In genomic region chr6:116244284-116244683, GRCh38 we compare ENCODE assay signal across 1 cellular context.
TF ChIP-seq lines count a peak whose summit lies in the region.

No MANE protein-coding gene starts in this region.

TF ChIP-seq in GM23338, 12 proteins besides CTCF, POLR2A, EP300 and RAD21 (continued from another document):
- TF ChIP-seq ZNF462 (CRISPR knock-in tag; IDR thresholded peaks at IDR 0.05) = no peak
- no peak for TF ChIP-seq ZNF114 (CRISPR knock-in tag; IDR thresholded peaks at IDR 0.05)
- TF ChIP-seq NANOG (IDR thresholded peaks at IDR 0.05; ENCODE audit: borderline replicate concordance) = no peak
- TF ChIP-seq POLR2AphosphoS5 (IDR thresholded peaks at IDR 0.05; ENCODE audit: low read depth) = no peak
- no peak for TF ChIP-seq EZH2phosphoT487 (IDR thresholded peaks at IDR 0.05; ENCODE audit: unreplicated experiment)
- no peak for TF ChIP-seq JUNB (IDR thresholded peaks at IDR 0.05; ENCODE audit: unreplicated experiment)
- TF ChIP-seq STAT1 (IDR thresholded peaks at IDR 0.05; ENCODE audit: unreplicated experiment) = no peak
- no peak for TF ChIP-seq ZNF331 (CRISPR knock-in tag; IDR thresholded peaks at IDR 0.05; ENCODE audit: low read depth)
